Comparison of ENCODE assay signal across 9 cellular contexts in genomic region chr11:59102259-59102765, GRCh38. TPM values are rescaled to one million over a fixed set of nuclear protein-coding genes. Genes with fewer than 3 reads are reported as not detected.
DNase-seq lines count a peak whose midpoint lies in the region; ATAC-seq, FAIRE-seq and TF ChIP-seq lines count a peak whose summit lies in the region.
"Had no signal": no experiment of that assay in that cellular context is flagged by ENCODE, and none has a peak within 500 bp of the region (broad histone marks: within the 10 kb centered on the region; RNA-seq: fewer than 3 reads in every experiment).

No MANE protein-coding gene starts in this region.

- H3K27me3 Mint-ChIP-seq in T-helper 1 cell treated with Interleukin-12 subunit alpha and Interleukin-12 subunit beta and Interleukin-4 antibody, amounts not matched to agents 30 μg/mL and 1 μg/mL, for 36 hours (ENCODE audit: low read depth): peaks cover 17% of the 10 kb centered on the region

- H3K4me3 Mint-ChIP-seq in T-helper 1 cell treated with Interleukin-12 subunit alpha and Interleukin-12 subunit beta and Interleukin-4 antibody, amounts not matched to agents 30 μg/mL and 1 μg/mL, for 36 hours: peak overlapping the region; percentile 70

- H3K9me3 ChIP-seq in A549 (no peaks in the 10 kb centered on the region), iPS-20b (ENCODE audit: insufficient read depth, low read depth, low read length) (no peaks in the 10 kb centered on the region)

- peak; percentile 39 to 56; a peak in 4 of 5 replicates for TF ChIP-seq RAD21 in A549 (conservative IDR thresholded peaks at IDR 0.05 in 1 of 2, IDR thresholded peaks at IDR 0.05 in 1 of 2)

- H3K27ac Mint-ChIP-seq in T-helper 1 cell treated with Interleukin-12 subunit alpha and Interleukin-12 subunit beta and Interleukin-4 antibody, amounts not matched to agents 30 μg/mL and 1 μg/mL, for 36 hours: no peak overlapping the region

- H3K4me1 Mint-ChIP-seq in T-helper 1 cell treated with Interleukin-12 subunit alpha and Interleukin-12 subunit beta and Interleukin-4 antibody, amounts not matched to agents 30 μg/mL and 1 μg/mL, for 36 hours (ENCODE audit: low read depth): peaks cover 31% of the 10 kb centered on the region

- H3K4me3 ChIP-seq in A549 (peak overlapping the region; percentile 49), astrocyte of the cerebellum (ENCODE audit: low read depth, low read length) (peak overlapping the region; percentile 32), iPS-20b (ENCODE audit: low read length) (peak overlapping the region; percentile 76)

- in situ Hi-C loops in astrocyte of the cerebellum (cut with HindIII; ENCODE audit: low sequenced_read_pairs): no loop called here

- no peaks in the 10 kb centered on the region for H3K9me3 Mint-ChIP-seq in T-helper 1 cell treated with Interleukin-12 subunit alpha and Interleukin-12 subunit beta and Interleukin-4 antibody, amounts not matched to agents 30 μg/mL and 1 μg/mL, for 36 hours

- POLR2A ChIA-PET in A549 (lab: Yijun Ruan, JAX): no interaction called here

- FAIRE-seq in A549 (lab: Jason Lieb, UNC): no peak

- peaks cover 3% of the 10 kb centered on the region for H3K36me3 Mint-ChIP-seq in T-helper 1 cell treated with Interleukin-12 subunit alpha and Interleukin-12 subunit beta and Interleukin-4 antibody, amounts not matched to agents 30 μg/mL and 1 μg/mL, for 36 hours (ENCODE audit: low read depth)

- no peak for TF ChIP-seq POLR2A in A549 (IDR thresholded peaks at IDR 0.05; ENCODE audit: low read length)

- 16% methylated on average over 23 of the region's 23 CpGs for WGBS in A549 (ENCODE audit: missing lambda C conversion rate)

- H3K4me1 ChIP-seq in A549 (peaks cover 8% of the 10 kb centered on the region; the same call in 2 of the 3 replicates), iPS-20b (ENCODE audit: insufficient read depth, low read length) (peaks cover 12% of the 10 kb centered on the region; the same call in 1 of the 2 replicates)

- no peaks in the 10 kb centered on the region for H3K36me3 ChIP-seq in iPS-20b (ENCODE audit: insufficient read depth, low read depth, low read length)

- peak overlapping the region; percentile 69; the same call in 1 of the 2 replicates for H3K9ac ChIP-seq in iPS-20b (ENCODE audit: low read depth, low read length)

- H3K4me2 ChIP-seq in A549: peak overlapping the region; percentile 97

- peaks cover 46% of the 10 kb centered on the region for H3K27me3 ChIP-seq in iPS-20b (ENCODE audit: insufficient read depth, low read length)

- no peak for TF ChIP-seq EP300 in A549 (IDR thresholded peaks at IDR 0.05)

- DNase-seq in A549 (ENCODE audit: low read depth in 1 of 2, low spot score in 1 of 2) (peak; percentile 57 to 78), astrocyte of the cerebellum (ENCODE audit: low read depth) (no peak), HPDE6-E6E7 (ENCODE audit: extremely low spot score) (no peak)
- DNase-seq in stimulated activated CD4-positive, alpha-beta T cell treated with anti-CD3 and anti-CD28 coated beads, Interleukin-15, amount 100 ng/mL, for 1 hour (ENCODE audit: low read depth in 1 of 2, low spot score in 1 of 2): peak; percentile 16 to 25

- CTCF ChIA-PET in A549 (lab: Yijun Ruan, JAX): interaction anchor here (0.7 to 4.7 kb wide), 5 partner anchors 34 to 327 kb away, joined by 3 to 15 read pairs (median 5); no protein-coding TSS in a partner anchor

- peak; percentile 60 to 69 for ATAC-seq in A549
- ATAC-seq in GM18867 (IDR thresholded peaks at IDR 0.05; ENCODE audit: unreplicated experiment): peak; percentile 59
- peak; percentile 64 for ATAC-seq in HG03095 (IDR thresholded peaks at IDR 0.05; ENCODE audit: unreplicated experiment)

- H3K27ac ChIP-seq in A549 (peak overlapping the region; percentile 44 to 46; a peak in 2 of 6 replicates), iPS-20b (ENCODE audit: low read length) (no peak overlapping the region)

- TF ChIP-seq CTCF in A549 (IDR thresholded peaks at IDR 0.05): peak; percentile 29; the same call in 2 of the 3 replicates
- peak; percentile 39 for TF ChIP-seq CTCF in astrocyte of the cerebellum (IDR thresholded peaks at IDR 0.05; ENCODE audit: low read depth, low read length, missing control alignments)

TF ChIP-seq in A549, 52 proteins besides CTCF, POLR2A, EP300 and RAD21:
- TF ChIP-seq PHF8 (IDR thresholded peaks at IDR 0.05; ENCODE audit: borderline replicate concordance, low read depth): no peak
- peak; percentile 66 for TF ChIP-seq E2F6 (IDR thresholded peaks at IDR 0.05; ENCODE audit: borderline replicate concordance, low read depth)
- TF ChIP-seq MAX (IDR thresholded peaks at IDR 0.05): peak; percentile 85
TF ChIP-seq in A549: peak in this region for 2.

RNA-seq across cellular contexts. Expression of gene FAM111B, which starts 4.7 kb away (rescaled TPM):
- polyA plus RNA-seq in A549 (2011; rRNA removed) (6.0 and 6.9 TPM in 2 replicates), A549 (2017; fragmentation: RNase III; extraction: RNeasy Plus Mini Kit Qiagen cat#74134 plus additional on column Dnase treatment) (11.0 to 12.6 TPM (median 11.6 TPM) in 3 replicates)
- 1.8 and 2.3 TPM in 2 replicates for polyA plus RNA-seq in A549 (2012; cell fraction: cytosol; rRNA removed)
- 1.1 and 1.4 TPM in 2 replicates for polyA plus RNA-seq in A549 (2012; cell fraction: nucleus; rRNA removed)
- polyA minus RNA-seq in A549 (2011; rRNA and poly(A)+ RNA removed): 2.6 and 3.9 TPM in 2 replicates

RNA-seq across cellular contexts. Expression of gene GLYATL1B, which starts 16.2 kb away (rescaled TPM):
- polyA plus RNA-seq in A549 (2011; rRNA removed) (not detected in 2 replicates), A549 (2017; fragmentation: RNase III; extraction: RNeasy Plus Mini Kit Qiagen cat#74134 plus additional on column Dnase treatment) (not detected in 3 replicates)
- polyA plus RNA-seq in A549 (2012; cell fraction: cytosol; rRNA removed): not detected in 2 replicates
- not detected in 2 replicates for polyA plus RNA-seq in A549 (2012; cell fraction: nucleus; rRNA removed)
- polyA minus RNA-seq in A549 (2011; rRNA and poly(A)+ RNA removed): not detected in 2 replicates
- polyA plus RNA-seq: urinary bladder had no signal

RNA-seq across cellular contexts. Expression of gene FAM111A, which starts 40.3 kb away (rescaled TPM):
- polyA plus RNA-seq in A549 (2011; rRNA removed) (21.8 TPM in 2 replicates), A549 (2017; fragmentation: RNase III; extraction: RNeasy Plus Mini Kit Qiagen cat#74134 plus additional on column Dnase treatment) (13.4 to 14.2 TPM (median 14.0 TPM) in 3 replicates)
- 3.6 and 3.8 TPM in 2 replicates for polyA plus RNA-seq in A549 (2012; cell fraction: cytosol; rRNA removed)
- 4.8 and 9.6 TPM in 2 replicates for polyA plus RNA-seq in A549 (2012; cell fraction: nucleus; rRNA removed)
- 8.9 and 10.5 TPM in 2 replicates for polyA minus RNA-seq in A549 (2011; rRNA and poly(A)+ RNA removed)

Comparison
In these comparisons a context has a peak if more than half of its experiments do, and no peak if none do; other contexts are left out.
1. DNase-seq: peak in A549 (2 of 2) and stimulated activated CD4-positive, alpha-beta T cell treated with anti-CD3 and anti-CD28 coated beads, Interleukin-15, amount 100 ng/mL, for 1 hour (2 of 2); none in astrocyte of the cerebellum (single experiment) and HPDE6-E6E7 (single experiment).
2. Peak in every context shown above with its lines, with median percentiles within 50 percentile points of each other: ATAC-seq and H3K4me3 ChIP-seq.